ENCODE assay signal across 2 cellular contexts in the genomic region with DNA sequence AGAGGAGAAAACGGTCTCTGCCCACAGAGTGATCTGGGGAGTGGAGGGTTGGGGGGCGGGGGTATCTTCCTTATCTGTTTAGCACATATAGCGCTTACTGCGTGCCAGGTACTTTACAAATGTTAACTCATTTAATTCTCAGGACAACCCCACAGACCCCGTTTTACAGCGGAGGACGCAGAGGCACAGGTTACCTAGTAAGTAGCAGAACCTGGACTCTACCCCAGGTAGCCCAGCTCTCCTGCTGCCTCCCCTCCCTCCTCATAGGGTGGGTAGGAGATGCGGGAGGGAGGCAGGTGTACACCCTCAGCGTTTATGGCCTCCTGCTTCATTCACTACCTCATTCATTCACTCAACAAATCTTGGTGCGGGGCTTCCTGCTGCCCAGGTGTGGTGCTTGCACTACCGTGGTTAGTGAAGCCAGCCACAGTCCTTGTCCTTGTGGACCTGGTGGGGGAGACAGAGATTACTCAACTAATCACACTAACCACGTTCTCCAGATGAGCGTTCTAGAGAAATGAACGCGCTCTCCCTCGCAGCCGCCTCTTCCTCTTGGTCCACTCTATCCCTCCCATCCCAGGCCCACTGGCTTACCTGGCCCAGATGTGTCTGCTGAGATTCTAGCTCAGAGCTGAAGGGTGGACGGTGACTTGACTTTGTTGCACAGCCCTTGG.
TF ChIP-seq lines count a peak whose summit lies in the region.

No MANE protein-coding gene starts in this region.

TF ChIP-seq in GM23338, 12 proteins besides CTCF, POLR2A, EP300 and RAD21 (continued from another document):
- TF ChIP-seq, protein P1, sequence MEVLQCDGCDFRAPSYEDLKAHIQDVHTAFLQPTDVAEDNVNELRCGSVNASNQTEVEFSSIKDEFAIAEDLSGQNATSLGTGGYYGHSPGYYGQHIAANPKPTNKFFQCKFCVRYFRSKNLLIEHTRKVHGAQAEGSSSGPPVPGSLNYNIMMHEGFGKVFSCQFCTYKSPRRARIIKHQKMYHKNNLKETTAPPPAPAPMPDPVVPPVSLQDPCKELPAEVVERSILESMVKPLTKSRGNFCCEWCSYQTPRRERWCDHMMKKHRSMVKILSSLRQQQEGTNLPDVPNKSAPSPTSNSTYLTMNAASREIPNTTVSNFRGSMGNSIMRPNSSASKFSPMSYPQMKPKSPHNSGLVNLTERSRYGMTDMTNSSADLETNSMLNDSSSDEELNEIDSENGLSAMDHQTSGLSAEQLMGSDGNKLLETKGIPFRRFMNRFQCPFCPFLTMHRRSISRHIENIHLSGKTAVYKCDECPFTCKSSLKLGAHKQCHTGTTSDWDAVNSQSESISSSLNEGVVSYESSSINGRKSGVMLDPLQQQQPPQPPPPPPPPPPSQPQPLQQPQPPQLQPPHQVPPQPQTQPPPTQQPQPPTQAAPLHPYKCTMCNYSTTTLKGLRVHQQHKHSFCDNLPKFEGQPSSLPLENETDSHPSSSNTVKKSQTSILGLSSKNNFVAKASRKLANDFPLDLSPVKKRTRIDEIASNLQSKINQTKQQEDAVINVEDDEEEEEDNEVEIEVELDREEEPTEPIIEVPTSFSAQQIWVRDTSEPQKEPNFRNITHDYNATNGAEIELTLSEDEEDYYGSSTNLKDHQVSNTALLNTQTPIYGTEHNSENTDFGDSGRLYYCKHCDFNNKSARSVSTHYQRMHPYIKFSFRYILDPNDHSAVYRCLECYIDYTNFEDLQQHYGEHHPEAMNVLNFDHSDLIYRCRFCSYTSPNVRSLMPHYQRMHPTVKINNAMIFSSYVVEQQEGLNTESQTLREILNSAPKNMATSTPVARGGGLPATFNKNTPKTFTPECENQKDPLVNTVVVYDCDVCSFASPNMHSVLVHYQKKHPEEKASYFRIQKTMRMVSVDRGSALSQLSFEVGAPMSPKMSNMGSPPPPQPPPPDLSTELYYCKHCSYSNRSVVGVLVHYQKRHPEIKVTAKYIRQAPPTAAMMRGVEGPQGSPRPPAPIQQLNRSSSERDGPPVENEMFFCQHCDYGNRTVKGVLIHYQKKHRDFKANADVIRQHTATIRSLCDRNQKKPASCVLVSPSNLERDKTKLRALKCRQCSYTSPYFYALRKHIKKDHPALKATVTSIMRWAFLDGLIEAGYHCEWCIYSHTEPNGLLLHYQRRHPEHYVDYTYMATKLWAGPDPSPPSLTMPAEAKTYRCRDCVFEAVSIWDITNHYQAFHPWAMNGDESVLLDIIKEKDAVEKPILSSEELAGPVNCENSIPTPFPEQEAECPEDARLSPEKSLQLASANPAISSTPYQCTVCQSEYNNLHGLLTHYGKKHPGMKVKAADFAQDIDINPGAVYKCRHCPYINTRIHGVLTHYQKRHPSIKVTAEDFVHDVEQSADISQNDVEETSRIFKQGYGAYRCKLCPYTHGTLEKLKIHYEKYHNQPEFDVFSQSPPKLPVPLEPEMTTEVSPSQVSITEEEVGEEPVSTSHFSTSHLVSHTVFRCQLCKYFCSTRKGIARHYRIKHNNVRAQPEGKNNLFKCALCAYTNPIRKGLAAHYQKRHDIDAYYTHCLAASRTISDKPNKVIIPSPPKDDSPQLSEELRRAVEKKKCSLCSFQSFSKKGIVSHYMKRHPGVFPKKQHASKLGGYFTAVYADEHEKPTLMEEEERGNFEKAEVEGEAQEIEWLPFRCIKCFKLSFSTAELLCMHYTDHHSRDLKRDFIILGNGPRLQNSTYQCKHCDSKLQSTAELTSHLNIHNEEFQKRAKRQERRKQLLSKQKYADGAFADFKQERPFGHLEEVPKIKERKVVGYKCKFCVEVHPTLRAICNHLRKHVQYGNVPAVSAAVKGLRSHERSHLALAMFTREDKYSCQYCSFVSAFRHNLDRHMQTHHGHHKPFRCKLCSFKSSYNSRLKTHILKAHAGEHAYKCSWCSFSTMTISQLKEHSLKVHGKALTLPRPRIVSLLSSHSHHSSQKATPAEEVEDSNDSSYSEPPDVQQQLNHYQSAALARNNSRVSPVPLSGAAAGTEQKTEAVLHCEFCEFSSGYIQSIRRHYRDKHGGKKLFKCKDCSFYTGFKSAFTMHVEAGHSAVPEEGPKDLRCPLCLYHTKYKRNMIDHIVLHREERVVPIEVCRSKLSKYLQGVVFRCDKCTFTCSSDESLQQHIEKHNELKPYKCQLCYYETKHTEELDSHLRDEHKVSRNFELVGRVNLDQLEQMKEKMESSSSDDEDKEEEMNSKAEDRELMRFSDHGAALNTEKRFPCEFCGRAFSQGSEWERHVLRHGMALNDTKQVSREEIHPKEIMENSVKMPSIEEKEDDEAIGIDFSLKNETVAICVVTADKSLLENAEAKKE (CRISPR knock-in tag; IDR thresholded peaks at IDR 0.05) = no peak
- TF ChIP-seq STAT1 (IDR thresholded peaks at IDR 0.05; ENCODE audit: unreplicated experiment) (no peak), NANOG (IDR thresholded peaks at IDR 0.05; ENCODE audit: borderline replicate concordance) (no peak), JUNB (IDR thresholded peaks at IDR 0.05; ENCODE audit: unreplicated experiment) (no peak), ZNF331 (CRISPR knock-in tag; IDR thresholded peaks at IDR 0.05; ENCODE audit: low read depth) (no peak)
- TF ChIP-seq, protein P2, sequence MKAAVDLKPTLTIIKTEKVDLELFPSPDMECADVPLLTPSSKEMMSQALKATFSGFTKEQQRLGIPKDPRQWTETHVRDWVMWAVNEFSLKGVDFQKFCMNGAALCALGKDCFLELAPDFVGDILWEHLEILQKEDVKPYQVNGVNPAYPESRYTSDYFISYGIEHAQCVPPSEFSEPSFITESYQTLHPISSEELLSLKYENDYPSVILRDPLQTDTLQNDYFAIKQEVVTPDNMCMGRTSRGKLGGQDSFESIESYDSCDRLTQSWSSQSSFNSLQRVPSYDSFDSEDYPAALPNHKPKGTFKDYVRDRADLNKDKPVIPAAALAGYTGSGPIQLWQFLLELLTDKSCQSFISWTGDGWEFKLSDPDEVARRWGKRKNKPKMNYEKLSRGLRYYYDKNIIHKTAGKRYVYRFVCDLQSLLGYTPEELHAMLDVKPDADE (IDR thresholded peaks at IDR 0.05) = no peak
- TF ChIP-seq, protein P3, sequence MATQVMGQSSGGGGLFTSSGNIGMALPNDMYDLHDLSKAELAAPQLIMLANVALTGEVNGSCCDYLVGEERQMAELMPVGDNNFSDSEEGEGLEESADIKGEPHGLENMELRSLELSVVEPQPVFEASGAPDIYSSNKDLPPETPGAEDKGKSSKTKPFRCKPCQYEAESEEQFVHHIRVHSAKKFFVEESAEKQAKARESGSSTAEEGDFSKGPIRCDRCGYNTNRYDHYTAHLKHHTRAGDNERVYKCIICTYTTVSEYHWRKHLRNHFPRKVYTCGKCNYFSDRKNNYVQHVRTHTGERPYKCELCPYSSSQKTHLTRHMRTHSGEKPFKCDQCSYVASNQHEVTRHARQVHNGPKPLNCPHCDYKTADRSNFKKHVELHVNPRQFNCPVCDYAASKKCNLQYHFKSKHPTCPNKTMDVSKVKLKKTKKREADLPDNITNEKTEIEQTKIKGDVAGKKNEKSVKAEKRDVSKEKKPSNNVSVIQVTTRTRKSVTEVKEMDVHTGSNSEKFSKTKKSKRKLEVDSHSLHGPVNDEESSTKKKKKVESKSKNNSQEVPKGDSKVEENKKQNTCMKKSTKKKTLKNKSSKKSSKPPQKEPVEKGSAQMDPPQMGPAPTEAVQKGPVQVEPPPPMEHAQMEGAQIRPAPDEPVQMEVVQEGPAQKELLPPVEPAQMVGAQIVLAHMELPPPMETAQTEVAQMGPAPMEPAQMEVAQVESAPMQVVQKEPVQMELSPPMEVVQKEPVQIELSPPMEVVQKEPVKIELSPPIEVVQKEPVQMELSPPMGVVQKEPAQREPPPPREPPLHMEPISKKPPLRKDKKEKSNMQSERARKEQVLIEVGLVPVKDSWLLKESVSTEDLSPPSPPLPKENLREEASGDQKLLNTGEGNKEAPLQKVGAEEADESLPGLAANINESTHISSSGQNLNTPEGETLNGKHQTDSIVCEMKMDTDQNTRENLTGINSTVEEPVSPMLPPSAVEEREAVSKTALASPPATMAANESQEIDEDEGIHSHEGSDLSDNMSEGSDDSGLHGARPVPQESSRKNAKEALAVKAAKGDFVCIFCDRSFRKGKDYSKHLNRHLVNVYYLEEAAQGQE (IDR thresholded peaks at IDR 0.05; ENCODE audit: unreplicated experiment) = no peak

TF ChIP-seq in K562, 482 proteins besides CTCF, POLR2A, EP300 and RAD21 (continued from another document):
- TF ChIP-seq, protein P4, sequence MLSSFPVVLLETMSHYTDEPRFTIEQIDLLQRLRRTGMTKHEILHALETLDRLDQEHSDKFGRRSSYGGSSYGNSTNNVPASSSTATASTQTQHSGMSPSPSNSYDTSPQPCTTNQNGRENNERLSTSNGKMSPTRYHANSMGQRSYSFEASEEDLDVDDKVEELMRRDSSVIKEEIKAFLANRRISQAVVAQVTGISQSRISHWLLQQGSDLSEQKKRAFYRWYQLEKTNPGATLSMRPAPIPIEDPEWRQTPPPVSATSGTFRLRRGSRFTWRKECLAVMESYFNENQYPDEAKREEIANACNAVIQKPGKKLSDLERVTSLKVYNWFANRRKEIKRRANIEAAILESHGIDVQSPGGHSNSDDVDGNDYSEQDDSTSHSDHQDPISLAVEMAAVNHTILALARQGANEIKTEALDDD (IDR thresholded peaks at IDR 0.05) = peak; percentile 40; the same call in 1 of the 2 replicates
- TF ChIP-seq, protein P5, sequence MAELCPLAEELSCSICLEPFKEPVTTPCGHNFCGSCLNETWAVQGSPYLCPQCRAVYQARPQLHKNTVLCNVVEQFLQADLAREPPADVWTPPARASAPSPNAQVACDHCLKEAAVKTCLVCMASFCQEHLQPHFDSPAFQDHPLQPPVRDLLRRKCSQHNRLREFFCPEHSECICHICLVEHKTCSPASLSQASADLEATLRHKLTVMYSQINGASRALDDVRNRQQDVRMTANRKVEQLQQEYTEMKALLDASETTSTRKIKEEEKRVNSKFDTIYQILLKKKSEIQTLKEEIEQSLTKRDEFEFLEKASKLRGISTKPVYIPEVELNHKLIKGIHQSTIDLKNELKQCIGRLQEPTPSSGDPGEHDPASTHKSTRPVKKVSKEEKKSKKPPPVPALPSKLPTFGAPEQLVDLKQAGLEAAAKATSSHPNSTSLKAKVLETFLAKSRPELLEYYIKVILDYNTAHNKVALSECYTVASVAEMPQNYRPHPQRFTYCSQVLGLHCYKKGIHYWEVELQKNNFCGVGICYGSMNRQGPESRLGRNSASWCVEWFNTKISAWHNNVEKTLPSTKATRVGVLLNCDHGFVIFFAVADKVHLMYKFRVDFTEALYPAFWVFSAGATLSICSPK (IDR thresholded peaks at IDR 0.05; ENCODE audit: borderline replicate concordance) = no peak
- no peak for TF ChIP-seq EZH2 (IDR thresholded peaks at IDR 0.05; ENCODE audit: borderline replicate concordance, low read depth, low read length)
- TF ChIP-seq ZNF644 (tag; IDR thresholded peaks at IDR 0.05; ENCODE audit: low read depth) = no peak
